ENCODE assay signal across 8 cellular contexts in the genomic region with DNA sequence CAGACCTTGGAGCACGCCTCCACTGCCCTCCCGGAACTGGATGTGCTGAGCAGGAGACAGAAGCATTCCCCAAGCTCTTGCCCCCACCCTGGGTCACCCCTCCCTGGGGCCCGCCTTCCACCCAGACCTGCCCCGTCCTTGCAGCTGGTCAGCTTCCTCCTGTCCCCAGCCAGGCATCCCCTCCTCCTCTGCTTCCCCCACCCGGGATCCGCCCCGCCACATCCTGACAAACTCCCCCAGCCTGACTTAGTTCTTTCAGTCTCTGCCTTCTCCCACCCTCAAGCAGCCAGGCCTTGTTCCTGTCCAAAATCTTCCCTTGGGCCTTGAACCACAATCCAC. TPM values are rescaled to one million over a fixed set of nuclear protein-coding genes. Genes with fewer than 3 reads are reported as not detected.
DNase-seq lines count a peak whose midpoint lies in the region; ATAC-seq, FAIRE-seq and TF ChIP-seq lines count a peak whose summit lies in the region.

No MANE protein-coding gene starts in this region.

- H3K27ac ChIP-seq in kidney (ENCODE audit: low read depth in 2 of 2, low read length in 2 of 2): peak overlapping the region; percentile 72 to 80
- H3K27ac ChIP-seq in stomach smooth muscle (ENCODE audit: low read length): peak overlapping the region; percentile 67
- H3K27ac ChIP-seq in PC-3 (ENCODE audit: low read length): no peak overlapping the region

- no peak for DNase-seq in activated T-cell treated with anti-CD3 and anti-CD28 coated beads, Interleukin-2, amount 50 U/mL, for 72 hours
- no peak for DNase-seq in activated T-cell treated with anti-CD3 and anti-CD28 coated beads, Interleukin-2, amount 50 U/mL, for 24 hours
- DNase-seq in activated naive CD8-positive, alpha-beta T cell treated with anti-CD3 and anti-CD28 coated beads, Interleukin-2, amount 10 ng/mL, durations not matched to agents 7 days and 5 days: no peak
- DNase-seq in kidney (peak; percentile 96), PC-3 (no peak), LoVo (ENCODE audit: low spot score) (no peak), NCI-H446 treated with DMSO at 0.1 percent for 48 hours (lab: John Stamatoyannopoulos, UW) (no peak)

- H3K4me3 Mint-ChIP-seq in activated T-cell treated with anti-CD3 and anti-CD28 coated beads, Interleukin-2, amount 50 U/mL, for 72 hours: peak overlapping the region; percentile 12 to 39
- no peak overlapping the region for H3K4me3 Mint-ChIP-seq in activated T-cell treated with anti-CD3 and anti-CD28 coated beads, Interleukin-2, amount 50 U/mL, for 24 hours
- peak overlapping the region; percentile 54 for H3K4me3 Mint-ChIP-seq in activated naive CD8-positive, alpha-beta T cell treated with anti-CD3 and anti-CD28 coated beads, Interleukin-2, amount 10 ng/mL, durations not matched to agents 7 days and 5 days

- no peaks in the 10 kb centered on the region for H3K36me3 Mint-ChIP-seq in activated T-cell treated with anti-CD3 and anti-CD28 coated beads, Interleukin-2, amount 50 U/mL, for 72 hours (ENCODE audit: insufficient read depth in 2 of 2)
- no peaks in the 10 kb centered on the region for H3K36me3 Mint-ChIP-seq in activated T-cell treated with anti-CD3 and anti-CD28 coated beads, Interleukin-2, amount 50 U/mL, for 24 hours (ENCODE audit: low read depth)
- no peaks in the 10 kb centered on the region for H3K36me3 Mint-ChIP-seq in activated naive CD8-positive, alpha-beta T cell treated with anti-CD3 and anti-CD28 coated beads, Interleukin-2, amount 10 ng/mL, durations not matched to agents 7 days and 5 days

- no peak for ATAC-seq in activated T-cell treated with anti-CD3 and anti-CD28 coated beads, Interleukin-2, amount 50 U/mL, for 72 hours (replicated peaks in 1 of 2)
- no peak for ATAC-seq in activated naive CD8-positive, alpha-beta T cell treated with anti-CD3 and anti-CD28 coated beads, Interleukin-2, amount 10 ng/mL, durations not matched to agents 7 days and 5 days (ENCODE audit: low read depth)
- ATAC-seq in PC-3: no peak

- H3K9me3 ChIP-seq in kidney (ENCODE audit: control insufficient read depth in 1 of 2, low read length in 2 of 2) (no peaks in the 10 kb centered on the region), stomach smooth muscle (ENCODE audit: control insufficient read depth in 2 of 2, low read length in 2 of 2) (no peaks in the 10 kb centered on the region), PC-3 (ENCODE audit: low read length) (no peaks in the 10 kb centered on the region)

- BruUV-seq in PC-3 (replicated peaks; lab: Mats Ljungman, UMichigan): no TSS peak

- H3K79me2 ChIP-seq in PC-3 (ENCODE audit: low read length): peaks cover 33% of the 10 kb centered on the region

- H2AFZ ChIP-seq in PC-3 (ENCODE audit: low read length): no peak overlapping the region

- FAIRE-seq in kidney (lab: Jason Lieb, UNC): no peak

- peaks cover 14 to 42% of the 10 kb centered on the region in 2 donors for H3K4me1 ChIP-seq in kidney (ENCODE audit: control insufficient read depth in 1 of 2, insufficient read depth in 1 of 2, low read depth in 1 of 2, low read length in 2 of 2)
- peaks cover 46% of the 10 kb centered on the region for H3K4me1 ChIP-seq in stomach smooth muscle (ENCODE audit: control insufficient read depth, insufficient read depth, low read length)
- H3K4me1 ChIP-seq in PC-3 (ENCODE audit: insufficient read depth, low read length): peaks cover 22% of the 10 kb centered on the region

- H3K27me3 ChIP-seq in stomach smooth muscle (ENCODE audit: control insufficient read depth in 1 of 2, insufficient read depth in 2 of 2, low read length in 2 of 2) (no peaks in the 10 kb centered on the region), PC-3 (ENCODE audit: low read length) (no peaks in the 10 kb centered on the region)

- H4K20me1 ChIP-seq in PC-3 (ENCODE audit: low read length): no peaks in the 10 kb centered on the region

- CTCF ChIA-PET in PC-3 (lab: Charles Lee): no interaction called here

- POLR2A ChIA-PET in activated naive CD8-positive, alpha-beta T cell treated with anti-CD3 and anti-CD28 coated beads, Interleukin-2, amount 10 ng/mL, durations not matched to agents 7 days and 5 days (lab: Charles Lee): interaction anchor here (0.8 kb wide), 1 partner anchor 33 kb away, joined by 3 read pairs; no protein-coding TSS in a partner anchor
- POLR2A ChIA-PET in PC-3 (lab: Charles Lee; ENCODE audit: unreplicated experiment): no interaction called here

- H3K4me2 ChIP-seq in PC-3 (ENCODE audit: low read length): no peak overlapping the region

- peaks cover 7% of the 10 kb centered on the region for H3K4me1 Mint-ChIP-seq in activated T-cell treated with anti-CD3 and anti-CD28 coated beads, Interleukin-2, amount 50 U/mL, for 72 hours (ENCODE audit: low read depth)
- peaks cover 7% of the 10 kb centered on the region for H3K4me1 Mint-ChIP-seq in activated T-cell treated with anti-CD3 and anti-CD28 coated beads, Interleukin-2, amount 50 U/mL, for 24 hours (ENCODE audit: low read depth)
- peaks cover 10% of the 10 kb centered on the region for H3K4me1 Mint-ChIP-seq in activated naive CD8-positive, alpha-beta T cell treated with anti-CD3 and anti-CD28 coated beads, Interleukin-2, amount 10 ng/mL, durations not matched to agents 7 days and 5 days

- TF ChIP-seq CTCF in kidney (IDR thresholded peaks at IDR 0.05; ENCODE audit: borderline replicate concordance, extremely low read depth, insufficient read depth) (no peak), PC-3 (conservative IDR thresholded peaks at IDR 0.05; ENCODE audit: low read depth, low read length) (no peak)

- H3K27me3 Mint-ChIP-seq in activated T-cell treated with anti-CD3 and anti-CD28 coated beads, Interleukin-2, amount 50 U/mL, for 72 hours (ENCODE audit: low read depth): peaks cover 6% of the 10 kb centered on the region
- peaks cover 27% of the 10 kb centered on the region for H3K27me3 Mint-ChIP-seq in activated T-cell treated with anti-CD3 and anti-CD28 coated beads, Interleukin-2, amount 50 U/mL, for 24 hours
- peaks cover 10% of the 10 kb centered on the region for H3K27me3 Mint-ChIP-seq in activated naive CD8-positive, alpha-beta T cell treated with anti-CD3 and anti-CD28 coated beads, Interleukin-2, amount 10 ng/mL, durations not matched to agents 7 days and 5 days

- H3K36me3 ChIP-seq in kidney (ENCODE audit: control insufficient read depth in 1 of 2, insufficient read depth in 2 of 2, low read length in 2 of 2) (no peaks in the 10 kb centered on the region), stomach smooth muscle (ENCODE audit: control insufficient read depth in 2 of 2, insufficient read depth in 2 of 2, low read length in 2 of 2) (no peaks in the 10 kb centered on the region), PC-3 (ENCODE audit: low read depth, low read length) (no peaks in the 10 kb centered on the region)

- intact Hi-C loops in kidney (cut with DNase I): no loop called here
- intact Hi-C loops in PC-3 (cut with micrococcal nuclease): no loop called here

- no peak overlapping the region for H3K27ac Mint-ChIP-seq in activated T-cell treated with anti-CD3 and anti-CD28 coated beads, Interleukin-2, amount 50 U/mL, for 72 hours
- H3K27ac Mint-ChIP-seq in activated T-cell treated with anti-CD3 and anti-CD28 coated beads, Interleukin-2, amount 50 U/mL, for 24 hours: no peak overlapping the region
- peak overlapping the region; percentile 82 for H3K27ac Mint-ChIP-seq in activated naive CD8-positive, alpha-beta T cell treated with anti-CD3 and anti-CD28 coated beads, Interleukin-2, amount 10 ng/mL, durations not matched to agents 7 days and 5 days

- H3K9me3 Mint-ChIP-seq in activated T-cell treated with anti-CD3 and anti-CD28 coated beads, Interleukin-2, amount 50 U/mL, for 72 hours: no peaks in the 10 kb centered on the region
- H3K9me3 Mint-ChIP-seq in activated T-cell treated with anti-CD3 and anti-CD28 coated beads, Interleukin-2, amount 50 U/mL, for 24 hours: no peaks in the 10 kb centered on the region
- no peaks in the 10 kb centered on the region for H3K9me3 Mint-ChIP-seq in activated naive CD8-positive, alpha-beta T cell treated with anti-CD3 and anti-CD28 coated beads, Interleukin-2, amount 10 ng/mL, durations not matched to agents 7 days and 5 days

- H3K9me2 ChIP-seq in PC-3 (replicated peaks; ENCODE audit: low read length): no peaks in the 10 kb centered on the region

- H3K4me3 ChIP-seq in kidney (ENCODE audit: low read length in 2 of 2) (peak overlapping the region in 1 of 2 donors; percentile 25), stomach smooth muscle (ENCODE audit: low read length in 2 of 2) (peak overlapping the region in 1 of 2 donors; percentile 8), PC-3 (ENCODE audit: low read length) (no peak overlapping the region)

- no peak overlapping the region for H3K9ac ChIP-seq in kidney (ENCODE audit: low read length in 2 of 2)
- H3K9ac ChIP-seq in stomach smooth muscle (ENCODE audit: low read length in 2 of 2): no peak overlapping the region
- H3K9ac ChIP-seq in PC-3 (ENCODE audit: low read length): no peak overlapping the region

- H3F3A ChIP-seq in PC-3 (ENCODE audit: low read length, unreplicated experiment): peaks cover 3% of the 10 kb centered on the region

RNA-seq across cellular contexts. Expression of a gene that starts 1.1 kb away (rescaled TPM):
- 10 to 100 TPM; 30.2 to 34.0 TPM for total RNA-seq in activated T-cell treated with anti-CD3 and anti-CD28 coated beads, Interleukin-2, amount 50 U/mL, for 72 hours
- total RNA-seq in activated naive CD8-positive, alpha-beta T cell treated with anti-CD3 and anti-CD28 coated beads, Interleukin-2, amount 10 ng/mL, durations not matched to agents 7 days and 5 days: 10 to 100 TPM; 43.0 to 45.8 TPM
- 383 TPM for total RNA-seq in kidney
- polyA plus RNA-seq in kidney (ENCODE audit: insufficient read depth, low read depth, low replicate concordance): 128 TPM
- 68.2 and 82.9 TPM in 2 replicates for total RNA-seq in PC-3 (2014; rRNA removed)

RNA-seq across cellular contexts. Expression of a gene that starts 18.2 kb away (rescaled TPM):
- 1 to 10 TPM; 6.4 to 8.5 TPM for total RNA-seq in activated T-cell treated with anti-CD3 and anti-CD28 coated beads, Interleukin-2, amount 50 U/mL, for 72 hours
- 1 to 10 TPM; 8.8 to 9.5 TPM for total RNA-seq in activated naive CD8-positive, alpha-beta T cell treated with anti-CD3 and anti-CD28 coated beads, Interleukin-2, amount 10 ng/mL, durations not matched to agents 7 days and 5 days
- total RNA-seq in kidney (16.7 TPM), PC-3 (2014; rRNA removed) (1.1 and 1.7 TPM in 2 replicates)
- 14.5 TPM for polyA plus RNA-seq in kidney (ENCODE audit: insufficient read depth, low read depth, low replicate concordance)

RNA-seq across cellular contexts. Expression of a gene that starts 34.6 kb away (rescaled TPM):
- total RNA-seq in activated T-cell treated with anti-CD3 and anti-CD28 coated beads, Interleukin-2, amount 50 U/mL, for 72 hours: 10 to 100 TPM; 45.6 to 51.3 TPM
- 10 to 100 TPM; 81.6 to 86.8 TPM for total RNA-seq in activated naive CD8-positive, alpha-beta T cell treated with anti-CD3 and anti-CD28 coated beads, Interleukin-2, amount 10 ng/mL, durations not matched to agents 7 days and 5 days
- total RNA-seq in kidney (53.8 TPM), PC-3 (2014; rRNA removed) (46.2 and 54.0 TPM in 2 replicates)
- 39.4 TPM for polyA plus RNA-seq in kidney (ENCODE audit: insufficient read depth, low read depth, low replicate concordance)

RNA-seq across cellular contexts. Expression of a gene that starts 38.4 kb away (rescaled TPM):
- 10 to 100 TPM; 16.6 to 27.1 TPM for total RNA-seq in activated T-cell treated with anti-CD3 and anti-CD28 coated beads, Interleukin-2, amount 50 U/mL, for 72 hours
- total RNA-seq in activated naive CD8-positive, alpha-beta T cell treated with anti-CD3 and anti-CD28 coated beads, Interleukin-2, amount 10 ng/mL, durations not matched to agents 7 days and 5 days: 1 to 10 TPM; 7.9 to 8.5 TPM
- total RNA-seq in kidney (18.3 TPM), PC-3 (2014; rRNA removed) (7.0 and 7.6 TPM in 2 replicates)
- polyA plus RNA-seq in kidney (ENCODE audit: insufficient read depth, low read depth, low replicate concordance): 11.4 TPM

RNA-seq across cellular contexts. Expression of a gene that starts 47.1 kb away (rescaled TPM):
- 10 to 100 TPM in 1 of 2 donors, 1 to 10 TPM in 1; 8.5 to 11.5 TPM for total RNA-seq in activated T-cell treated with anti-CD3 and anti-CD28 coated beads, Interleukin-2, amount 50 U/mL, for 72 hours
- 1 to 10 TPM; 3.1 to 3.6 TPM for total RNA-seq in activated naive CD8-positive, alpha-beta T cell treated with anti-CD3 and anti-CD28 coated beads, Interleukin-2, amount 10 ng/mL, durations not matched to agents 7 days and 5 days
- 15.9 TPM for total RNA-seq in kidney
- 13.4 TPM for polyA plus RNA-seq in kidney (ENCODE audit: insufficient read depth, low read depth, low replicate concordance)
- 22.4 and 22.5 TPM in 2 replicates for total RNA-seq in PC-3 (2014; rRNA removed)
